ENCODE assay signal across 8 cellular contexts in genomic region chr11:9760180-9760550, GRCh38.
DNase-seq lines count a peak whose midpoint lies in the region; ATAC-seq and TF ChIP-seq lines count a peak whose summit lies in the region.

No MANE protein-coding gene starts in this region.

- H3K4me3 ChIP-seq in lower leg skin (ENCODE audit: low read depth, poor library complexity, severe bottlenecking) (no peak overlapping the region), upper lobe of right lung (no peak overlapping the region)

- H3K27me3 ChIP-seq in upper lobe of right lung = no peaks in the 10 kb centered on the region

- H3K4me1 ChIP-seq in upper lobe of right lung = peaks cover 39% of the 10 kb centered on the region

- intact Hi-C loops in lower leg skin (cut with DNase I; ENCODE audit: low total_unique reads) = no loop called here
- intact Hi-C loops in upper lobe of right lung (cut with DNase I) = no loop called here

- ATAC-seq in upper lobe of right lung = no peak

- WGBS in lower leg skin, 2 donors = 18 to 36% methylated on average over 3 of the region's 3 CpGs

- H3K27ac ChIP-seq in caudate nucleus (ENCODE audit: low read depth, low read length) = peak overlapping the region; percentile 96
- peak overlapping the region; percentile 14 for H3K27ac ChIP-seq in upper lobe of right lung

- DNase-seq in activated naive CD4-positive, alpha-beta T cell treated with anti-CD3 and anti-CD28 coated beads, Interleukin-2, amount 50 U/mL, for 16 hours = peak; percentile 16
- no peak for DNase-seq in activated naive CD4-positive, alpha-beta T cell (lab: John Stamatoyannopoulos, UW)
- peak in 45 of 61 donors; percentile 5 to 80 (median 37) for DNase-seq in caudate nucleus (lab: John Stamatoyannopoulos, UW)
- DNase-seq in lower leg skin (ENCODE audit: low spot score in 2 of 2) = peak; percentile 91 to 98
- peak; percentile 73 for DNase-seq in upper lobe of right lung
- no peak for DNase-seq in GM13977 (ENCODE audit: low spot score)
- DNase-seq in NCI-H2227 treated with DMSO at 0.1 percent for 48 hours (lab: John Stamatoyannopoulos, UW) = no peak
- no peak for DNase-seq in HuH-7 (ENCODE audit: low spot score)

- no peaks in the 10 kb centered on the region for H3K36me3 ChIP-seq in upper lobe of right lung

- TF ChIP-seq CTCF in lower leg skin (IDR thresholded peaks at IDR 0.05) = no peak
- no peak for TF ChIP-seq CTCF in upper lobe of right lung (IDR thresholded peaks at IDR 0.05)
- no peak for TF ChIP-seq CTCF in GM13977 (IDR thresholded peaks at IDR 0.05; ENCODE audit: extremely low read depth, insufficient read depth, missing control alignments)

- no peaks in the 10 kb centered on the region for H3K9me3 ChIP-seq in upper lobe of right lung

- no peak for TF ChIP-seq POLR2A in lower leg skin (IDR thresholded peaks at IDR 0.05)

- in situ Hi-C loops in GM13977 (cut with MboI; ENCODE audit: low pct_unique_long_range_greater_than_20kb, low sequenced_read_pairs, unreplicated experiment) = no loop called here

Comparison
In these comparisons a context has a peak if more than half of its experiments do, and no peak if none do; other contexts are left out.
1. DNase-seq: peak in activated naive CD4-positive, alpha-beta T cell treated with anti-CD3 and anti-CD28 coated beads, Interleukin-2, amount 50 U/mL, for 16 hours (single experiment), caudate nucleus (45 of 61), lower leg skin (2 of 2) and upper lobe of right lung (single experiment); none in activated naive CD4-positive, alpha-beta T cell (0 of 4), GM13977 (single experiment), NCI-H2227 treated with DMSO at 0.1 percent for 48 hours (single experiment) and HuH-7 (single experiment).